ENCODE assay signal across 17 cellular contexts in the genomic region with DNA sequence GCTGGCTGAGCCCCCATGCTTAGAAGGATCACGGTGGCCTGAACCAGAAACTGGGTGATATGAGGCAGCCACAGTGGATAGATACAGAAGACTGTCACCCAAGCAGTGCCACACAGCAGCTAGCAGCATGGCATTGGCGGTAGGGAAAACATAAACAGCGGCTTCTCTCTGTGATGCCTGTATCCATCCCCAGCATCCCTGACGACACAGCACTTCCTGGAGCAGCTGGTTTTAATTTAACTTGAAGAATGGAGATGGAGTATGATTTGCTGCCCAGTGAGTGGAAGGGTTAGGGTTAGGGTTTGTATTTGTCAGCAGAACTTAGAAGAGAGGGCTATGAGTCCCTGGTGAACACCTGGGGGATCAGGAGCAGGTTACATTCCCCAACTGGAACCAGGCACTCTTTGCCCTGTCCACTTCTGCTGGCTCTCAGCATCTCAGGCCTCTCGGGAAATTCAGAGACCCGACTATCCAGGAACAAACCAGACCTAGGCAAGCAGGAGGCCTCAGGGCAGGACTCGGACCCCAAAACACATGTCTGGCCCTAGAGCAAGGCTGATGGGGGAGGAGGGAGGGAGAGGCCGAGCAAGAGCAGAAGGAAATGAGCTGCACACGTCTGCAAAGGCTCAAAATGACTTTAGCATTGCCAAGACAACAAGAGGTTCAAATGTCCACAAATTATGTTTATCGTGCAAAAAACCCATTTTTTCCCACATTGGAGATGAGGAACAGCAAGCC. TPM values are rescaled to one million over a fixed set of nuclear protein-coding genes. Genes with fewer than 3 reads are reported as not detected.
"Had no signal": no experiment of that assay in that cellular context is flagged by ENCODE, and none has a peak within 500 bp of the region (broad histone marks: within the 10 kb centered on the region; RNA-seq: fewer than 3 reads in every experiment).

No MANE protein-coding gene starts in this region.

- H3K9me3 Mint-ChIP-seq: activated naive CD4-positive, alpha-beta T cell treated with anti-CD3 and anti-CD28 coated beads, Interleukin-2, amount 50 U/mL, for 72 hours; activated T-cell treated with anti-CD3 and anti-CD28 coated beads, Interleukin-2, amount 50 U/mL, for 72 hours; natural killer cell had no signal

- H3K4me1 Mint-ChIP-seq: natural killer cell had no signal

- H3K4me3 ChIP-seq: cardiac muscle cell, dorsolateral prefrontal cortex, lower lobe of right lung, sigmoid colon, spleen, thoracic aorta had no signal

- ATAC-seq: activated naive CD4-positive, alpha-beta T cell treated with anti-CD3 and anti-CD28 coated beads, Interleukin-2, amount 50 U/mL, for 72 hours; activated T-cell treated with anti-CD3 and anti-CD28 coated beads, Interleukin-2, amount 50 U/mL, for 72 hours; lower lobe of right lung; natural killer cell; stimulated activated naive B cell treated with anti-CD40 and anti-IgM and Interleukin-4, amounts not matched to agents 10 μg/mL and 1 μg/mL and 100 μg/mL, for 72 hours had no signal

- H3K36me3 ChIP-seq: cardiac muscle cell, lower lobe of right lung, sigmoid colon, spleen, thoracic aorta, WERI-Rb-1 had no signal

- H3K36me3 Mint-ChIP-seq: activated naive CD4-positive, alpha-beta T cell treated with anti-CD3 and anti-CD28 coated beads, Interleukin-2, amount 50 U/mL, for 72 hours; natural killer cell had no signal

- H3K9me3 ChIP-seq: lower lobe of right lung, sigmoid colon, thoracic aorta had no signal

- H3K27ac ChIP-seq: cardiac muscle cell, dorsolateral prefrontal cortex, lower lobe of right lung, sigmoid colon, thoracic aorta, WERI-Rb-1 had no signal

- H3K27ac Mint-ChIP-seq: activated naive CD4-positive, alpha-beta T cell treated with anti-CD3 and anti-CD28 coated beads, Interleukin-2, amount 50 U/mL, for 72 hours; activated T-cell treated with anti-CD3 and anti-CD28 coated beads, Interleukin-2, amount 50 U/mL, for 72 hours; natural killer cell; stimulated activated naive B cell treated with anti-CD40 and anti-IgM and Interleukin-4, amounts not matched to agents 10 μg/mL and 1 μg/mL and 100 μg/mL, for 72 hours had no signal

- H3K4me3 Mint-ChIP-seq: activated T-cell treated with anti-CD3 and anti-CD28 coated beads, Interleukin-2, amount 50 U/mL, for 72 hours; natural killer cell; stimulated activated naive B cell treated with anti-CD40 and anti-IgM and Interleukin-4, amounts not matched to agents 10 μg/mL and 1 μg/mL and 100 μg/mL, for 72 hours had no signal

- DNase-seq: activated CD4-positive, alpha-beta T cell treated with anti-CD3 and anti-CD28 coated beads for 1 hour; activated effector memory CD4-positive, alpha-beta T cell treated with anti-CD3 and anti-CD28 coated beads, Interleukin-2, amount 50 U/mL, for 16 hours; activated T-cell treated with anti-CD3 and anti-CD28 coated beads, Interleukin-2, amount 50 U/mL, for 72 hours; dorsolateral prefrontal cortex; lower lobe of right lung; natural killer cell; nucleus accumbens; sigmoid colon; spleen; stimulated activated naive B cell treated with anti-CD40 and anti-IgM and Interleukin-4, amounts not matched to agents 10 μg/mL and 1 μg/mL and 100 μg/mL, for 72 hours; WERI-Rb-1 had no signal

RNA-seq across cellular contexts. Expression of a gene that starts 6.4 kb away (rescaled TPM):
- total RNA-seq: activated CD8-positive, alpha-beta memory T cell treated with anti-CD3 and anti-CD28 coated beads for 36 hours; activated naive CD4-positive, alpha-beta T cell treated with anti-CD3 and anti-CD28 coated beads, Interleukin-2, amount 50 U/mL, for 72 hours; activated T-cell treated with anti-CD3 and anti-CD28 coated beads, Interleukin-2, amount 50 U/mL, for 72 hours; cardiac muscle cell; renal cortical epithelial cell; T-helper 2 cell treated with Interferon-gamma antibody and Interleukin-4, amounts not matched to agents 100 ng/mL and 5 ng/mL, for 36 hours had no signal
